ENCODE assay signal across 8 cellular contexts in genomic region chr11:85809881-85810280, GRCh38. TPM values are rescaled to one million over a fixed set of nuclear protein-coding genes. Genes with fewer than 3 reads are reported as not detected.
DNase-seq lines count a peak whose midpoint lies in the region; ATAC-seq and TF ChIP-seq lines count a peak whose summit lies in the region.

No MANE protein-coding gene starts in this region.

- peaks cover 15% of the 10 kb centered on the region for H3K4me1 Mint-ChIP-seq in memory B cell

- H3K9me3 ChIP-seq in breast epithelium, result no peaks in the 10 kb centered on the region
- H3K9me3 ChIP-seq in upper lobe of left lung, result no peaks in the 10 kb centered on the region

- no peaks in the 10 kb centered on the region for H3K9me3 Mint-ChIP-seq in memory B cell

- H3K4me3 ChIP-seq in breast epithelium, result peak overlapping the region; percentile 49 to 76 (median 73)
- H3K4me3 ChIP-seq in upper lobe of left lung, result peak overlapping the region in 3 of 4 donors; percentile 57 to 73 (median 72)

- TF ChIP-seq EP300 in upper lobe of left lung (IDR thresholded peaks at IDR 0.05), result no peak

- H3K27ac ChIP-seq in breast epithelium, result peak overlapping the region; percentile 38 to 49
- peak overlapping the region in 1 of 4 donors; percentile 55 for H3K27ac ChIP-seq in upper lobe of left lung

- no peaks in the 10 kb centered on the region for H3K36me3 ChIP-seq in breast epithelium
- no peaks in the 10 kb centered on the region for H3K36me3 ChIP-seq in upper lobe of left lung

- H3K36me3 Mint-ChIP-seq in memory B cell, result no peaks in the 10 kb centered on the region

- no peak overlapping the region for H3K27ac Mint-ChIP-seq in memory B cell

- H3K27me3 ChIP-seq in breast epithelium, result no peaks in the 10 kb centered on the region
- H3K27me3 ChIP-seq in upper lobe of left lung, result no peaks in the 10 kb centered on the region

- 20 to 21% methylated on average over 4 of the region's 4 CpGs for WGBS in upper lobe of left lung, 2 donors

- H3K27me3 Mint-ChIP-seq in memory B cell, result peaks cover 10% of the 10 kb centered on the region

- TF ChIP-seq CTCF in breast epithelium (IDR thresholded peaks at IDR 0.05) (no peak), upper lobe of left lung (IDR thresholded peaks at IDR 0.05) (no peak)

- H3K4me3 Mint-ChIP-seq in memory B cell, result peak overlapping the region; percentile 80

- peak; percentile 23 for DNase-seq in Daoy (ENCODE audit: low read depth)
- peak; percentile 15 for DNase-seq in NCI-H69 (lab: John Stamatoyannopoulos, UW)
- no peak for DNase-seq in breast epithelium (ENCODE audit: low spot score in 2 of 2)
- no peak for DNase-seq in memory B cell (ENCODE audit: low spot score in 2 of 2)
- peak in 1 of 2 donors; percentile 10 for DNase-seq in upper lobe of left lung

- ATAC-seq in memory B cell (ENCODE audit: low read depth) (no peak), upper lobe of left lung (ENCODE audit: low FRiP score in 2 of 2) (peak in 1 of 2 donors; percentile 44), GM21528 (IDR thresholded peaks at IDR 0.05; ENCODE audit: low FRiP score, unreplicated experiment) (no peak), HG02571 (IDR thresholded peaks at IDR 0.05; ENCODE audit: unreplicated experiment) (no peak), HG03139 (IDR thresholded peaks at IDR 0.05; ENCODE audit: unreplicated experiment) (no peak)

- H3K4me1 ChIP-seq in breast epithelium (peaks cover 0 to 4% of the 10 kb centered on the region in 2 donors), upper lobe of left lung (peaks cover 12 to 24% (median 18%) of the 10 kb centered on the region in 4 donors)

- TF ChIP-seq POLR2A in breast epithelium (IDR thresholded peaks at IDR 0.05), result no peak
- no peak for TF ChIP-seq POLR2A in upper lobe of left lung (IDR thresholded peaks at IDR 0.05)

- intact Hi-C loops in breast epithelium (cut with DNase I; ENCODE audit: low total_unique reads), result no loop called here

RNA-seq across cellular contexts. Expression of gene SYTL2, which starts 1.1 kb away (rescaled TPM):
- total RNA-seq in Daoy (2014; rRNA removed; shearing (Covaris generic)), result 28.1 and 59.4 TPM in 2 replicates
- total RNA-seq in breast epithelium (100 to 1,000 TPM in 2 of 3 donors, 10 to 100 TPM in 1; 10.1 to 189 (median 120) TPM), upper lobe of left lung (10 to 100 TPM; 11.9 to 52.7 (median 20.1) TPM)

RNA-seq across cellular contexts. Expression of gene CCDC83, which starts 45.3 kb away (rescaled TPM):
- total RNA-seq in Daoy (2014; rRNA removed; shearing (Covaris generic)), result not detected in 2 replicates
- total RNA-seq in breast epithelium (under 1 TPM in 1 of 3 donors, not detected in 2; 0.33 TPM), upper lobe of left lung (not detected)

Comparison
In these comparisons a context has a peak if more than half of its experiments do, and no peak if none do; other contexts are left out.
1. DNase-seq: peak in Daoy (single experiment) and NCI-H69 (single experiment); none in breast epithelium (0 of 2) and memory B cell (0 of 2).